10 cellular contexts compared by ENCODE assay signal in the genomic region with DNA sequence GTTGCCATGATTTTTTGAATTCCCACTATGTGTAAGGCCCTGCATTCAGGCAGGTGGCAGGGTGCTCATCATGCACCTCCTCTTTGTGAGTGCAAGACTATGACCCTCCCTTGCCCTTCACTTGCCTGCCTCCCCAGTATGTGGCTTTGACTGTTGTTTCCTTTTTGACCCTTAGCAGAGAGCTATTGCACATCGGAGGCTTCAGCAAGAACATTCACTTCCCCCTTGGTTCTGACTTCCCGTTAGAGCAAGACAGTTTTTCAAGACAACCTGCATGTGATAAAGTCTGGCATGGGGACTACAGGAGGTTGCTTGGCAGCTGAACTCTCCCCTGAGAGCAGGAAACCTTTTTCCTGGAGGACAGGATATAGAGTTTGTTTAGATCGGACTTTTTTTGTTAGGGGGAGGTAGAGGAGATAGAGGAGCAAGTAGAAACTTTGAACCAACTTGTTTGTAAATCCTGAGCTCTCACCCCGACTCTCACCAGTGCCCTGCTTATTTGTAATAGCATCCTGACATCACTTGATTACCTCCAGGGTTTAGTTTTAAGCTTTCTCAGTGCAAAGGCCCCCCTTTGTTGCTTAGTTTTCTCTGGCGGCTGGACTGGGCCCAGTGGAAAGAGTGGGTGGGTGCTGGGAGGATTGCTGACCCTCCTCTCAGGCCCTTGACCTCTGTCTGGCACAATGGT. TPM values are rescaled to one million over a fixed set of nuclear protein-coding genes. Genes with fewer than 3 reads are reported as not detected.
DNase-seq lines count a peak whose midpoint lies in the region; ATAC-seq and TF ChIP-seq lines count a peak whose summit lies in the region.
"Had no signal": no experiment of that assay in that cellular context is flagged by ENCODE, and none has a peak within 500 bp of the region (broad histone marks: within the 10 kb centered on the region; RNA-seq: fewer than 3 reads in every experiment).

No MANE protein-coding gene starts in this region.

- no peaks in the 10 kb centered on the region for H3K9me3 Mint-ChIP-seq in neural progenitor cell
- no peaks in the 10 kb centered on the region for H3K9me3 Mint-ChIP-seq in activated CD4-positive, alpha-beta memory T cell treated with anti-CD3 and anti-CD28 coated beads for 36 hours
- H3K9me3 Mint-ChIP-seq: central memory CD8-positive, alpha-beta T cell had no signal

- no peak for TF ChIP-seq CTCF in neural progenitor cell (IDR thresholded peaks at IDR 0.05)

- H3K79me2 ChIP-seq in neural progenitor cell (ENCODE audit: low read depth) = no peaks in the 10 kb centered on the region

- no peak overlapping the region for H3K27ac Mint-ChIP-seq in neural progenitor cell
- no peak overlapping the region for H3K27ac Mint-ChIP-seq in activated CD4-positive, alpha-beta memory T cell treated with anti-CD3 and anti-CD28 coated beads for 36 hours

- CTCF ChIA-PET in activated CD4-positive, alpha-beta memory T cell treated with anti-CD3 and anti-CD28 coated beads for 36 hours (lab: Charles Lee) = interaction anchor here (0.7 to 1.3 kb wide), 2 partner anchors 9 to 241 kb away, joined by 3 read pairs; no protein-coding TSS in a partner anchor

- no peaks in the 10 kb centered on the region for H3K4me1 Mint-ChIP-seq in neural progenitor cell
- H3K4me1 Mint-ChIP-seq in activated CD4-positive, alpha-beta memory T cell treated with anti-CD3 and anti-CD28 coated beads for 36 hours (ENCODE audit: low read depth) = peaks cover 2% of the 10 kb centered on the region

- peak; percentile 32 for ATAC-seq in GM19468 (IDR thresholded peaks at IDR 0.05; ENCODE audit: extremely low read depth, unreplicated experiment)

- no peak overlapping the region for H3K9ac ChIP-seq in neural progenitor cell

- intact Hi-C loops in activated CD4-positive, alpha-beta memory T cell treated with anti-CD3 and anti-CD28 coated beads for 36 hours (cut with micrococcal nuclease) = no loop called here

- DNase-seq in MV-4-11 (lab: John Stamatoyannopoulos, UW) (peak; percentile 97), dermis blood vessel endothelial cell (peak; percentile 83), pons (ENCODE audit: low spot score) (peak; percentile 75), neural progenitor cell (ENCODE audit: low spot score) (no peak), activated gamma-delta T cell (lab: John Stamatoyannopoulos, UW) (no peak), OCI-M2 (lab: John Stamatoyannopoulos, UW; ENCODE audit: unreplicated experiment) (no peak)
- DNase-seq in activated CD4-positive, alpha-beta memory T cell treated with anti-CD3 and anti-CD28 coated beads for 36 hours = no peak
- DNase-seq: stimulated activated naive CD4-positive, alpha-beta T cell treated with Interleukin-2 at 50 U/mL for 16 hours had no signal

- no peak overlapping the region for H3K4me3 Mint-ChIP-seq in neural progenitor cell
- no peak overlapping the region for H3K4me3 Mint-ChIP-seq in activated CD4-positive, alpha-beta memory T cell treated with anti-CD3 and anti-CD28 coated beads for 36 hours
- H3K4me3 Mint-ChIP-seq: central memory CD8-positive, alpha-beta T cell had no signal

- peaks cover 23% of the 10 kb centered on the region for H3K36me3 Mint-ChIP-seq in neural progenitor cell
- H3K36me3 Mint-ChIP-seq in activated CD4-positive, alpha-beta memory T cell treated with anti-CD3 and anti-CD28 coated beads for 36 hours = peaks cover 17% of the 10 kb centered on the region

- H3K36me3 ChIP-seq in neural progenitor cell = peaks cover 4% of the 10 kb centered on the region

- H3K27me3 Mint-ChIP-seq in neural progenitor cell (ENCODE audit: insufficient read depth, low read depth) = peaks cover 3% of the 10 kb centered on the region
- no peaks in the 10 kb centered on the region for H3K27me3 Mint-ChIP-seq in activated CD4-positive, alpha-beta memory T cell treated with anti-CD3 and anti-CD28 coated beads for 36 hours
- H3K27me3 Mint-ChIP-seq: central memory CD8-positive, alpha-beta T cell had no signal

- H2AFZ ChIP-seq in neural progenitor cell (replicated peaks) = no peak overlapping the region

- no peaks in the 10 kb centered on the region for H3F3A ChIP-seq in neural progenitor cell (ENCODE audit: low read depth)

- H3K4me2 ChIP-seq in neural progenitor cell = no peak overlapping the region

- H3K27me3 ChIP-seq in neural progenitor cell = no peaks in the 10 kb centered on the region

- no peak overlapping the region for H3K4me3 ChIP-seq in neural progenitor cell

- no peaks in the 10 kb centered on the region for H3K9me3 ChIP-seq in neural progenitor cell (ENCODE audit: low read depth)

- H3K4me1 ChIP-seq in neural progenitor cell = no peaks in the 10 kb centered on the region

- POLR2A ChIA-PET in activated CD4-positive, alpha-beta memory T cell treated with anti-CD3 and anti-CD28 coated beads for 36 hours (lab: Charles Lee) = interaction anchor here (1.0 kb wide), 1 partner anchor 22 kb away, joined by 4 read pairs; no protein-coding TSS in a partner anchor

- no peaks in the 10 kb centered on the region for H4K20me1 ChIP-seq in neural progenitor cell (ENCODE audit: low read depth)

- no peak overlapping the region for H3K27ac ChIP-seq in neural progenitor cell

RNA-seq across cellular contexts. Expression of gene LIMD2, which starts 34.3 kb away (rescaled TPM):
- 46.5 and 64.4 TPM in 2 replicates for total RNA-seq in dermis blood vessel endothelial cell
- 7.0 and 36.9 TPM in 2 replicates for total RNA-seq in neural progenitor cell (ENCODE audit: low replicate concordance)
- total RNA-seq in activated CD4-positive, alpha-beta memory T cell treated with anti-CD3 and anti-CD28 coated beads for 36 hours = 100 to 1,000 TPM; 146 to 150 TPM

RNA-seq across cellular contexts. Expression of gene MAP3K3, which starts 43.5 kb away (rescaled TPM):
- total RNA-seq in dermis blood vessel endothelial cell (138 and 207 TPM in 2 replicates), neural progenitor cell (ENCODE audit: low replicate concordance) (21.6 and 28.8 TPM in 2 replicates)
- total RNA-seq in activated CD4-positive, alpha-beta memory T cell treated with anti-CD3 and anti-CD28 coated beads for 36 hours = 10 to 100 TPM; 32.8 to 34.0 TPM

Comparison
In these comparisons a context has a peak if more than half of its experiments do, and no peak if none do; other contexts are left out.
1. DNase-seq: peak in MV-4-11 (single experiment), dermis blood vessel endothelial cell (single experiment) and pons (single experiment); none in neural progenitor cell (single experiment), activated gamma-delta T cell (single experiment), OCI-M2 (single experiment) and activated CD4-positive, alpha-beta memory T cell treated with anti-CD3 and anti-CD28 coated beads for 36 hours (single experiment).